Comparison of ENCODE assay signal across 8 cellular contexts in genomic region chr5:94111209-94112004, GRCh38.
DNase-seq lines count a peak whose midpoint lies in the region; ATAC-seq and TF ChIP-seq lines count a peak whose summit lies in the region.

No MANE protein-coding gene starts in this region.

- H3K36me3 Mint-ChIP-seq in activated naive CD4-positive, alpha-beta T cell treated with anti-CD3 and anti-CD28 coated beads, Interleukin-2, amount 50 U/mL, for 24 hours = peaks cover 16% of the 10 kb centered on the region

- DNase-seq in GM10248 (ENCODE audit: extremely low spot score) = peak; percentile 92
- DNase-seq in NB4 (ENCODE audit: low read depth) = peak; percentile 96
- DNase-seq in SK-N-MC (ENCODE audit: low read depth, low spot score) = peak; percentile 85
- peak; percentile 51 for DNase-seq in glomerular endothelial cell (ENCODE audit: extremely low read depth, low read depth, low spot score)
- peak; percentile 85 for DNase-seq in occipital lobe (lab: John Stamatoyannopoulos, UW)

- H3K9me3 Mint-ChIP-seq in activated naive CD4-positive, alpha-beta T cell treated with anti-CD3 and anti-CD28 coated beads, Interleukin-2, amount 50 U/mL, for 24 hours = peaks cover 12% of the 10 kb centered on the region

- H3K4me1 Mint-ChIP-seq in activated naive CD4-positive, alpha-beta T cell treated with anti-CD3 and anti-CD28 coated beads, Interleukin-2, amount 50 U/mL, for 24 hours = peaks cover 51% of the 10 kb centered on the region

- ATAC-seq in HG02588 (IDR thresholded peaks at IDR 0.05; ENCODE audit: unreplicated experiment) = peak; percentile 100

- peak overlapping the region; percentile 94 for H3K4me3 Mint-ChIP-seq in activated naive CD4-positive, alpha-beta T cell treated with anti-CD3 and anti-CD28 coated beads, Interleukin-2, amount 50 U/mL, for 24 hours

- TF ChIP-seq CTCF in GM10248 (IDR thresholded peaks at IDR 0.05; ENCODE audit: control extremely low read depth, extremely low read depth, low read depth, missing control alignments) (no peak), NB4 (IDR thresholded peaks at IDR 0.05; ENCODE audit: low read depth, low read length) (no peak)

- CTCF ChIA-PET in GM10248 (lab: Yijun Ruan, JAX) = no interaction called here

- H3K27me3 Mint-ChIP-seq in activated naive CD4-positive, alpha-beta T cell treated with anti-CD3 and anti-CD28 coated beads, Interleukin-2, amount 50 U/mL, for 24 hours = peaks cover 3% of the 10 kb centered on the region

- peak overlapping the region; percentile 89 for H3K9ac ChIP-seq in SK-N-MC (ENCODE audit: insufficient read length)

- H3K27ac ChIP-seq in SK-N-MC (peak overlapping the region; percentile 62; the same call in 1 of the 2 replicates), temporal lobe (ENCODE audit: low read depth, low read length) (peak overlapping the region; percentile 76)

- POLR2A ChIA-PET in GM10248 (lab: Yijun Ruan, JAX) = no interaction called here

- H3K36me3 ChIP-seq in SK-N-MC (ENCODE audit: insufficient read depth, low read length) = peaks cover 4% of the 10 kb centered on the region; the same call in 1 of the 2 replicates

- H3K27ac Mint-ChIP-seq in activated naive CD4-positive, alpha-beta T cell treated with anti-CD3 and anti-CD28 coated beads, Interleukin-2, amount 50 U/mL, for 24 hours = peak overlapping the region; percentile 96

- TF ChIP-seq POLR2A in NB4 (IDR thresholded peaks at IDR 0.05; ENCODE audit: extremely low read depth, insufficient read length) = peak; percentile 77

- H3K4me3 ChIP-seq in NB4 (ENCODE audit: low read depth, low read length) = peak overlapping the region; percentile 85
- peak overlapping the region; percentile 98 for H3K4me3 ChIP-seq in SK-N-MC

- no peaks in the 10 kb centered on the region for H3K9me3 ChIP-seq in SK-N-MC (ENCODE audit: low read depth, low read length)

Comparison
In these comparisons a context has a peak if more than half of its experiments do, and no peak if none do; other contexts are left out.
1. Peak in every context shown above with its lines: DNase-seq, ATAC-seq, H3K4me3 ChIP-seq and H3K27ac ChIP-seq.